ENCODE assay signal across 1 cellular context in the genomic region with DNA sequence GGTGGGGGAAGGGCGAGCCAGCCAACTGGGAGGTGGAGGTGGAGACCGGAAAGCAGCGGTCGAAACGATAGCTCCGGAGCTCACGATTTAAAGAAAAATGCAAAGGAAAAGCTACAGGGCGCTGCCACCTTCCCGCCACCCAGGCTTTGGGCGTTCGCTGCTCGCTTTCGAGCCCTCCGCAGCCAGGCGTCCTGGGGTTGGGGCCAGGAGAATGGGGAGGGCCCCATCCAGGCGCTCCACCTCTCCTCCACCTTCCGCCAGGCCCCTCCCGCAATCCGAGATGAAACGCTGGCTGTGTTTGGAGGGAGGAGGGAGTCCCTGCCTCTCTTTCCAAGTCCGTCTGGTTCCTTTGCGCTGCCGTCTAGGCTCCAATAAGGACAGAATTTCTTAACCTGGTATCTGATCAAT.
TF ChIP-seq lines count a peak whose summit lies in the region.

No MANE protein-coding gene starts in this region.

TF ChIP-seq in K562, 482 proteins besides CTCF, POLR2A, EP300 and RAD21 (continued from another document and continues in another):
- TF ChIP-seq, protein P1, sequence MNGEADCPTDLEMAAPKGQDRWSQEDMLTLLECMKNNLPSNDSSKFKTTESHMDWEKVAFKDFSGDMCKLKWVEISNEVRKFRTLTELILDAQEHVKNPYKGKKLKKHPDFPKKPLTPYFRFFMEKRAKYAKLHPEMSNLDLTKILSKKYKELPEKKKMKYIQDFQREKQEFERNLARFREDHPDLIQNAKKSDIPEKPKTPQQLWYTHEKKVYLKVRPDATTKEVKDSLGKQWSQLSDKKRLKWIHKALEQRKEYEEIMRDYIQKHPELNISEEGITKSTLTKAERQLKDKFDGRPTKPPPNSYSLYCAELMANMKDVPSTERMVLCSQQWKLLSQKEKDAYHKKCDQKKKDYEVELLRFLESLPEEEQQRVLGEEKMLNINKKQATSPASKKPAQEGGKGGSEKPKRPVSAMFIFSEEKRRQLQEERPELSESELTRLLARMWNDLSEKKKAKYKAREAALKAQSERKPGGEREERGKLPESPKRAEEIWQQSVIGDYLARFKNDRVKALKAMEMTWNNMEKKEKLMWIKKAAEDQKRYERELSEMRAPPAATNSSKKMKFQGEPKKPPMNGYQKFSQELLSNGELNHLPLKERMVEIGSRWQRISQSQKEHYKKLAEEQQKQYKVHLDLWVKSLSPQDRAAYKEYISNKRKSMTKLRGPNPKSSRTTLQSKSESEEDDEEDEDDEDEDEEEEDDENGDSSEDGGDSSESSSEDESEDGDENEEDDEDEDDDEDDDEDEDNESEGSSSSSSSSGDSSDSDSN (IDR thresholded peaks at IDR 0.05; ENCODE audit: borderline replicate concordance in 1 of 2, low read depth in 2 of 2, low read length in 2 of 2), result 0 out of 4 replicates have a peak, but pooled peaks of 1 of the 2 experiments have one; percentile 6
- TF ChIP-seq, protein P2, sequence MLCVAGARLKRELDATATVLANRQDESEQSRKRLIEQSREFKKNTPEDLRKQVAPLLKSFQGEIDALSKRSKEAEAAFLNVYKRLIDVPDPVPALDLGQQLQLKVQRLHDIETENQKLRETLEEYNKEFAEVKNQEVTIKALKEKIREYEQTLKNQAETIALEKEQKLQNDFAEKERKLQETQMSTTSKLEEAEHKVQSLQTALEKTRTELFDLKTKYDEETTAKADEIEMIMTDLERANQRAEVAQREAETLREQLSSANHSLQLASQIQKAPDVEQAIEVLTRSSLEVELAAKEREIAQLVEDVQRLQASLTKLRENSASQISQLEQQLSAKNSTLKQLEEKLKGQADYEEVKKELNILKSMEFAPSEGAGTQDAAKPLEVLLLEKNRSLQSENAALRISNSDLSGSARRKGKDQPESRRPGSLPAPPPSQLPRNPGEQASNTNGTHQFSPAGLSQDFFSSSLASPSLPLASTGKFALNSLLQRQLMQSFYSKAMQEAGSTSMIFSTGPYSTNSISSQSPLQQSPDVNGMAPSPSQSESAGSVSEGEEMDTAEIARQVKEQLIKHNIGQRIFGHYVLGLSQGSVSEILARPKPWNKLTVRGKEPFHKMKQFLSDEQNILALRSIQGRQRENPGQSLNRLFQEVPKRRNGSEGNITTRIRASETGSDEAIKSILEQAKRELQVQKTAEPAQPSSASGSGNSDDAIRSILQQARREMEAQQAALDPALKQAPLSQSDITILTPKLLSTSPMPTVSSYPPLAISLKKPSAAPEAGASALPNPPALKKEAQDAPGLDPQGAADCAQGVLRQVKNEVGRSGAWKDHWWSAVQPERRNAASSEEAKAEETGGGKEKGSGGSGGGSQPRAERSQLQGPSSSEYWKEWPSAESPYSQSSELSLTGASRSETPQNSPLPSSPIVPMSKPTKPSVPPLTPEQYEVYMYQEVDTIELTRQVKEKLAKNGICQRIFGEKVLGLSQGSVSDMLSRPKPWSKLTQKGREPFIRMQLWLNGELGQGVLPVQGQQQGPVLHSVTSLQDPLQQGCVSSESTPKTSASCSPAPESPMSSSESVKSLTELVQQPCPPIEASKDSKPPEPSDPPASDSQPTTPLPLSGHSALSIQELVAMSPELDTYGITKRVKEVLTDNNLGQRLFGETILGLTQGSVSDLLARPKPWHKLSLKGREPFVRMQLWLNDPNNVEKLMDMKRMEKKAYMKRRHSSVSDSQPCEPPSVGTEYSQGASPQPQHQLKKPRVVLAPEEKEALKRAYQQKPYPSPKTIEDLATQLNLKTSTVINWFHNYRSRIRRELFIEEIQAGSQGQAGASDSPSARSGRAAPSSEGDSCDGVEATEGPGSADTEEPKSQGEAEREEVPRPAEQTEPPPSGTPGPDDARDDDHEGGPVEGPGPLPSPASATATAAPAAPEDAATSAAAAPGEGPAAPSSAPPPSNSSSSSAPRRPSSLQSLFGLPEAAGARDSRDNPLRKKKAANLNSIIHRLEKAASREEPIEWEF (CRISPR knock-in tag; IDR thresholded peaks at IDR 0.05), result no peak
- TF ChIP-seq FOXP1 (CRISPR knock-in tag; IDR thresholded peaks at IDR 0.05), result no peak
- TF ChIP-seq PCBP2 (IDR thresholded peaks at IDR 0.05; ENCODE audit: low read depth, low read length, poor library complexity, severe bottlenecking), result no peak
- no peak for TF ChIP-seq NCOA1 (IDR thresholded peaks at IDR 0.05; ENCODE audit: low read depth)
- no peak for TF ChIP-seq MED1 (CRISPR knock-in tag; IDR thresholded peaks at IDR 0.05; ENCODE audit: borderline replicate concordance)
- TF ChIP-seq GATA2 (CRISPR knock-in tag; IDR thresholded peaks at IDR 0.05), result no peak
- TF ChIP-seq ZNF586 (CRISPR knock-in tag; conservative IDR thresholded peaks at IDR 0.05), result no peak
- no peak for TF ChIP-seq FOXM1 (IDR thresholded peaks at IDR 0.05; ENCODE audit: low read depth)
- TF ChIP-seq FOXM1 (CRISPR knock-in tag; IDR thresholded peaks at IDR 0.05; ENCODE audit: low read depth), result no peak
- TF ChIP-seq, protein P3, sequence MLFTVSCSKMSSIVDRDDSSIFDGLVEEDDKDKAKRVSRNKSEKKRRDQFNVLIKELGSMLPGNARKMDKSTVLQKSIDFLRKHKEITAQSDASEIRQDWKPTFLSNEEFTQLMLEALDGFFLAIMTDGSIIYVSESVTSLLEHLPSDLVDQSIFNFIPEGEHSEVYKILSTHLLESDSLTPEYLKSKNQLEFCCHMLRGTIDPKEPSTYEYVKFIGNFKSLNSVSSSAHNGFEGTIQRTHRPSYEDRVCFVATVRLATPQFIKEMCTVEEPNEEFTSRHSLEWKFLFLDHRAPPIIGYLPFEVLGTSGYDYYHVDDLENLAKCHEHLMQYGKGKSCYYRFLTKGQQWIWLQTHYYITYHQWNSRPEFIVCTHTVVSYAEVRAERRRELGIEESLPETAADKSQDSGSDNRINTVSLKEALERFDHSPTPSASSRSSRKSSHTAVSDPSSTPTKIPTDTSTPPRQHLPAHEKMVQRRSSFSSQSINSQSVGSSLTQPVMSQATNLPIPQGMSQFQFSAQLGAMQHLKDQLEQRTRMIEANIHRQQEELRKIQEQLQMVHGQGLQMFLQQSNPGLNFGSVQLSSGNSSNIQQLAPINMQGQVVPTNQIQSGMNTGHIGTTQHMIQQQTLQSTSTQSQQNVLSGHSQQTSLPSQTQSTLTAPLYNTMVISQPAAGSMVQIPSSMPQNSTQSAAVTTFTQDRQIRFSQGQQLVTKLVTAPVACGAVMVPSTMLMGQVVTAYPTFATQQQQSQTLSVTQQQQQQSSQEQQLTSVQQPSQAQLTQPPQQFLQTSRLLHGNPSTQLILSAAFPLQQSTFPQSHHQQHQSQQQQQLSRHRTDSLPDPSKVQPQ (CRISPR knock-in tag; IDR thresholded peaks at IDR 0.05; ENCODE audit: borderline replicate concordance), result no peak
- TF ChIP-seq, protein P4, sequence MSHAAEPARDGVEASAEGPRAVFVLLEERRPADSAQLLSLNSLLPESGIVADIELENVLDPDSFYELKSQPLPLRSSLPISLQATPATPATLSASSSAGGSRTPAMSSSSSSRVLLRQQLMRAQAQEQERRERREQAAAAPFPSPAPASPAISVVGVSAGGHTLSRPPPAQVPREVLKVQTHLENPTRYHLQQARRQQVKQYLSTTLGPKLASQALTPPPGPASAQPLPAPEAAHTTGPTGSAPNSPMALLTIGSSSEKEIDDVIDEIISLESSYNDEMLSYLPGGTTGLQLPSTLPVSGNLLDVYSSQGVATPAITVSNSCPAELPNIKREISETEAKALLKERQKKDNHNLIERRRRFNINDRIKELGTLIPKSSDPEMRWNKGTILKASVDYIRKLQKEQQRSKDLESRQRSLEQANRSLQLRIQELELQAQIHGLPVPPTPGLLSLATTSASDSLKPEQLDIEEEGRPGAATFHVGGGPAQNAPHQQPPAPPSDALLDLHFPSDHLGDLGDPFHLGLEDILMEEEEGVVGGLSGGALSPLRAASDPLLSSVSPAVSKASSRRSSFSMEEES (CRISPR knock-in tag; IDR thresholded peaks at IDR 0.05), result no peak
- TF ChIP-seq RBM22 (IDR thresholded peaks at IDR 0.05; ENCODE audit: low read depth, low read length, poor library complexity, severe bottlenecking), result no peak
- TF ChIP-seq, protein P5, sequence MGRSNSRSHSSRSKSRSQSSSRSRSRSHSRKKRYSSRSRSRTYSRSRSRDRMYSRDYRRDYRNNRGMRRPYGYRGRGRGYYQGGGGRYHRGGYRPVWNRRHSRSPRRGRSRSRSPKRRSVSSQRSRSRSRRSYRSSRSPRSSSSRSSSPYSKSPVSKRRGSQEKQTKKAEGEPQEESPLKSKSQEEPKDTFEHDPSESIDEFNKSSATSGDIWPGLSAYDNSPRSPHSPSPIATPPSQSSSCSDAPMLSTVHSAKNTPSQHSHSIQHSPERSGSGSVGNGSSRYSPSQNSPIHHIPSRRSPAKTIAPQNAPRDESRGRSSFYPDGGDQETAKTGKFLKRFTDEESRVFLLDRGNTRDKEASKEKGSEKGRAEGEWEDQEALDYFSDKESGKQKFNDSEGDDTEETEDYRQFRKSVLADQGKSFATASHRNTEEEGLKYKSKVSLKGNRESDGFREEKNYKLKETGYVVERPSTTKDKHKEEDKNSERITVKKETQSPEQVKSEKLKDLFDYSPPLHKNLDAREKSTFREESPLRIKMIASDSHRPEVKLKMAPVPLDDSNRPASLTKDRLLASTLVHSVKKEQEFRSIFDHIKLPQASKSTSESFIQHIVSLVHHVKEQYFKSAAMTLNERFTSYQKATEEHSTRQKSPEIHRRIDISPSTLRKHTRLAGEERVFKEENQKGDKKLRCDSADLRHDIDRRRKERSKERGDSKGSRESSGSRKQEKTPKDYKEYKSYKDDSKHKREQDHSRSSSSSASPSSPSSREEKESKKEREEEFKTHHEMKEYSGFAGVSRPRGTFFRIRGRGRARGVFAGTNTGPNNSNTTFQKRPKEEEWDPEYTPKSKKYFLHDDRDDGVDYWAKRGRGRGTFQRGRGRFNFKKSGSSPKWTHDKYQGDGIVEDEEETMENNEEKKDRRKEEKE (IDR thresholded peaks at IDR 0.05; ENCODE audit: borderline replicate concordance in 1 of 2, control insufficient read depth in 1 of 2, low read depth in 2 of 2, low read length in 1 of 2), result no peak
- no peak for TF ChIP-seq MBD2 (IDR thresholded peaks at IDR 0.05; ENCODE audit: borderline replicate concordance, low read depth)
- TF ChIP-seq SLC30A9 (CRISPR knock-in tag; IDR thresholded peaks at IDR 0.05), result no peak
- 0 out of 4 replicates have a peak, but pooled peaks of 1 of the 2 experiments have one; percentile 18 for TF ChIP-seq TRIM24 (IDR thresholded peaks at IDR 0.05)
- no peak for TF ChIP-seq ZNF347 (CRISPR knock-in tag; IDR thresholded peaks at IDR 0.05; ENCODE audit: low read depth)
- no peak for TF ChIP-seq NEUROD1 (IDR thresholded peaks at IDR 0.05; ENCODE audit: borderline replicate concordance, low read depth, low read length, partially characterized antibody)
- no peak for TF ChIP-seq BRCA1 (IDR thresholded peaks at IDR 0.05)
- no peak for TF ChIP-seq BRCA1 (CRISPR knock-in tag; IDR thresholded peaks at IDR 0.05)
- TF ChIP-seq ASH1L (IDR thresholded peaks at IDR 0.05; ENCODE audit: borderline replicate concordance, low read depth, partially characterized antibody), result no peak
- no peak for TF ChIP-seq HIVEP1 (CRISPR knock-in tag; IDR thresholded peaks at IDR 0.05)
- TF ChIP-seq ZNF79 (CRISPR knock-in tag; IDR thresholded peaks at IDR 0.05; ENCODE audit: low read depth), result no peak
- 0 out of 4 replicates have a peak, but pooled peaks of 1 of the 2 experiments have one; percentile 8 for TF ChIP-seq KDM4B (IDR thresholded peaks at IDR 0.05; ENCODE audit: borderline replicate concordance in 2 of 2, low read depth in 1 of 2)
- TF ChIP-seq, protein P6, sequence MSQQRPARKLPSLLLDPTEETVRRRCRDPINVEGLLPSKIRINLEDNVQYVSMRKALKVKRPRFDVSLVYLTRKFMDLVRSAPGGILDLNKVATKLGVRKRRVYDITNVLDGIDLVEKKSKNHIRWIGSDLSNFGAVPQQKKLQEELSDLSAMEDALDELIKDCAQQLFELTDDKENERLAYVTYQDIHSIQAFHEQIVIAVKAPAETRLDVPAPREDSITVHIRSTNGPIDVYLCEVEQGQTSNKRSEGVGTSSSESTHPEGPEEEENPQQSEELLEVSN (IDR thresholded peaks at IDR 0.05; ENCODE audit: borderline replicate concordance in 1 of 2, extremely low read depth in 1 of 2, insufficient read depth in 1 of 2, insufficient read length in 1 of 2, low read depth in 1 of 2, low read length in 1 of 2, poor library complexity in 1 of 2, severe bottlenecking in 1 of 2), result peak; percentile 46 to 85
- TF ChIP-seq, protein P7, sequence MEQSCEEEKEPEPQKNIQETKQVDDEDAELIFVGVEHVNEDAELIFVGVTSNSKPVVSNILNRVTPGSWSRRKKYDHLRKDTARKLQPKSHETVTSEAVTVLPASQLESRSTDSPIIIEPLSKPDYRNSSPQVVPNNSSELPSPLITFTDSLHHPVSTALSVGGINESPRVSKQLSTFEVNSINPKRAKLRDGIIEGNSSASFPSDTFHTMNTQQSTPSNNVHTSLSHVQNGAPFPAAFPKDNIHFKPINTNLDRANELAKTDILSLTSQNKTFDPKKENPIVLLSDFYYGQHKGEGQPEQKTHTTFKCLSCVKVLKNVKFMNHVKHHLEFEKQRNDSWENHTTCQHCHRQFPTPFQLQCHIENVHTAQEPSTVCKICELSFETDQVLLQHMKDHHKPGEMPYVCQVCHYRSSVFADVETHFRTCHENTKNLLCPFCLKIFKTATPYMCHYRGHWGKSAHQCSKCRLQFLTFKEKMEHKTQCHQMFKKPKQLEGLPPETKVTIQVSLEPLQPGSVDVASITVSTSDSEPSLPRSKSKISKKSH (CRISPR knock-in tag; IDR thresholded peaks at IDR 0.05), result no peak
- TF ChIP-seq ZFP1 (CRISPR knock-in tag; IDR thresholded peaks at IDR 0.05), result no peak
- TF ChIP-seq ZNF583 (CRISPR knock-in tag; IDR thresholded peaks at IDR 0.05), result no peak
- no peak for TF ChIP-seq COPS2 (conservative IDR thresholded peaks at IDR 0.05)
- TF ChIP-seq U2AF1 (optimal IDR thresholded peaks at IDR 0.05; ENCODE audit: low read depth, low read length), result no peak
- TF ChIP-seq NR2F6 (CRISPR knock-in tag; IDR thresholded peaks at IDR 0.05), result no peak
- peak; percentile 90 for TF ChIP-seq NCOA6 (IDR thresholded peaks at IDR 0.05)
- TF ChIP-seq ZNF263 (CRISPR knock-in tag; IDR thresholded peaks at IDR 0.05; ENCODE audit: borderline replicate concordance), result no peak
- no peak for TF ChIP-seq ARHGAP35 (IDR thresholded peaks at IDR 0.05; ENCODE audit: partially characterized antibody)
- no peak for TF ChIP-seq SUPT5H (IDR thresholded peaks at IDR 0.05)
- TF ChIP-seq KAT2B (IDR thresholded peaks at IDR 0.05; ENCODE audit: low read depth, low read length), result no peak
- TF ChIP-seq, protein P8, sequence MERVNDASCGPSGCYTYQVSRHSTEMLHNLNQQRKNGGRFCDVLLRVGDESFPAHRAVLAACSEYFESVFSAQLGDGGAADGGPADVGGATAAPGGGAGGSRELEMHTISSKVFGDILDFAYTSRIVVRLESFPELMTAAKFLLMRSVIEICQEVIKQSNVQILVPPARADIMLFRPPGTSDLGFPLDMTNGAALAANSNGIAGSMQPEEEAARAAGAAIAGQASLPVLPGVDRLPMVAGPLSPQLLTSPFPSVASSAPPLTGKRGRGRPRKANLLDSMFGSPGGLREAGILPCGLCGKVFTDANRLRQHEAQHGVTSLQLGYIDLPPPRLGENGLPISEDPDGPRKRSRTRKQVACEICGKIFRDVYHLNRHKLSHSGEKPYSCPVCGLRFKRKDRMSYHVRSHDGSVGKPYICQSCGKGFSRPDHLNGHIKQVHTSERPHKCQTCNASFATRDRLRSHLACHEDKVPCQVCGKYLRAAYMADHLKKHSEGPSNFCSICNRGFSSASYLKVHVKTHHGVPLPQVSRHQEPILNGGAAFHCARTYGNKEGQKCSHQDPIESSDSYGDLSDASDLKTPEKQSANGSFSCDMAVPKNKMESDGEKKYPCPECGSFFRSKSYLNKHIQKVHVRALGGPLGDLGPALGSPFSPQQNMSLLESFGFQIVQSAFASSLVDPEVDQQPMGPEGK (CRISPR knock-in tag; IDR thresholded peaks at IDR 0.05; ENCODE audit: borderline replicate concordance), result no peak
- no peak for TF ChIP-seq TFAM (CRISPR knock-in tag; conservative IDR thresholded peaks at IDR 0.05)
